In the genomic region with DNA sequence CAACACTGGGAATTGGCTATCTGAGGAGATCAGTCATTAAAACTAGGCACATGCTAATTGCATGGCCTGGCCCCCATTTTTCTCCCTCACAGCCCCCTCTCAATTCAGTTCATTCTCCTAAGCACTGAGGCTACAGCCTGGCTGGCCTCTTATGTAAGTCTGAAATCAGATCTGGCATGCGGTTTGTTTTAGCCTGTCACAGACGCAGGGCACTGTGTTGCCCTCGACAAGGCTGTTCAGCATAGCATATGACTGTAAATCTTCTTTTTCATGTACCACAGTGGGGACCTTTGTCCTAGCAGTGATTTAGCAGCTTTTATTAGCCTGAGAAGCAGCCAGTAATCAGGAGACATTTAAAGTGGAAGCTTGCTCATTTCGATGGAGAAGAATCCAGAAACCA, we compare ENCODE assay signal across 18 cellular contexts. TPM values are rescaled to one million over a fixed set of nuclear protein-coding genes. Genes with fewer than 3 reads are reported as not detected.
DNase-seq lines count a peak whose midpoint lies in the region; TF ChIP-seq lines count a peak whose summit lies in the region.
"Had no signal": no experiment of that assay in that cellular context is flagged by ENCODE, and none has a peak within 500 bp of the region (broad histone marks: within the 10 kb centered on the region; RNA-seq: fewer than 3 reads in every experiment).

No MANE protein-coding gene starts in this region.

- peak overlapping the region; percentile 44 for H2AFZ ChIP-seq in mammary epithelial cell (ENCODE audit: low read depth, low read length)
- no peak overlapping the region for H2AFZ ChIP-seq in neural progenitor cell (replicated peaks)

- no peaks in the 10 kb centered on the region for H3K9me3 ChIP-seq in mammary epithelial cell (replicated peaks; ENCODE audit: insufficient read depth, low read length)
- H3K9me3 ChIP-seq in neural progenitor cell (ENCODE audit: low read depth), result no peaks in the 10 kb centered on the region
- H3K9me3 ChIP-seq: tibial nerve had no signal

- POLR2A ChIA-PET in MCF 10A (lab: Yijun Ruan, JAX), result interaction anchor here (0.6 kb wide), 2 partner anchors 1033 to 1968 kb away, joined by 3 to 4 read pairs; no protein-coding TSS in a partner anchor
- POLR2A ChIA-PET in activated CD4-positive, alpha-beta memory T cell treated with anti-CD3 and anti-CD28 coated beads, Interleukin-2, amount 10 ng/mL, durations not matched to agents 7 days and 5 days (lab: Charles Lee), result no interaction called here

- H3K36me3 ChIP-seq in mammary epithelial cell (ENCODE audit: insufficient read depth, low read length) (no peaks in the 10 kb centered on the region), neural progenitor cell (no peaks in the 10 kb centered on the region)
- H3K36me3 ChIP-seq: tibial nerve had no signal

- in situ Hi-C loops in mammary epithelial cell (cut with MboI; ENCODE audit: low sequenced_read_pairs in 2 of 2), result loop anchor here in 1 of 2 donors (25.0 kb wide), 1 partner anchor 168 kb away; no protein-coding TSS in a partner anchor

- H3K4me2 ChIP-seq in mammary epithelial cell (ENCODE audit: insufficient read depth, low read depth, low read length) (no peak overlapping the region), neural progenitor cell (no peak overlapping the region)

- H3K9ac ChIP-seq in mammary epithelial cell (ENCODE audit: insufficient read depth, low read length) (no peak overlapping the region), neural progenitor cell (no peak overlapping the region)

- no peaks in the 10 kb centered on the region for H3F3A ChIP-seq in neural progenitor cell (ENCODE audit: low read depth)

- no peaks in the 10 kb centered on the region for H3K36me3 Mint-ChIP-seq in MCF 10A (ENCODE audit: insufficient read depth, unreplicated experiment)
- H3K36me3 Mint-ChIP-seq in nephron progenitor cell (ENCODE audit: low read depth), result no peaks in the 10 kb centered on the region
- no peaks in the 10 kb centered on the region for H3K36me3 Mint-ChIP-seq in activated CD4-positive, alpha-beta memory T cell treated with anti-CD3 and anti-CD28 coated beads, Interleukin-2, amount 10 ng/mL, durations not matched to agents 7 days and 5 days (ENCODE audit: low read depth)
- no peaks in the 10 kb centered on the region for H3K36me3 Mint-ChIP-seq in neural progenitor cell
- H3K36me3 Mint-ChIP-seq: CD14-positive monocyte had no signal

- BruUV-seq in mammary epithelial cell (replicated peaks; lab: Mats Ljungman, UMichigan) (no TSS peak), MCF 10A (replicated peaks; lab: Mats Ljungman, UMichigan) (no TSS peak)

- WGBS in mammary epithelial cell (ENCODE audit: low coverage, missing lambda C conversion rate), result 67% methylated on average over 4 of the region's 4 CpGs

- H3K9me3 Mint-ChIP-seq in MCF 10A (ENCODE audit: unreplicated experiment), result no peaks in the 10 kb centered on the region
- H3K9me3 Mint-ChIP-seq in nephron progenitor cell, result no peaks in the 10 kb centered on the region
- no peaks in the 10 kb centered on the region for H3K9me3 Mint-ChIP-seq in activated CD4-positive, alpha-beta memory T cell treated with anti-CD3 and anti-CD28 coated beads, Interleukin-2, amount 10 ng/mL, durations not matched to agents 7 days and 5 days
- H3K9me3 Mint-ChIP-seq in neural progenitor cell, result no peaks in the 10 kb centered on the region
- H3K9me3 Mint-ChIP-seq: activated CD8-positive, alpha-beta T cell treated with anti-CD3 and anti-CD28 coated beads for 36 hours; H9 had no signal

- DNase-seq in mammary epithelial cell (no peak), MCF 10A (ENCODE audit: unreplicated experiment) (no peak), dorsolateral prefrontal cortex (peak in 3 of 10 donors; percentile 24 to 48 (median 45)), nephron progenitor cell (peak; percentile 20), iPS-NIHi7 (ENCODE audit: extremely low spot score) (no peak), iPS-NIHi11 (ENCODE audit: low spot score) (no peak), neural progenitor cell (ENCODE audit: low spot score) (no peak)
- no peak for DNase-seq in activated CD4-positive, alpha-beta memory T cell treated with anti-CD3 and anti-CD28 coated beads, Interleukin-2, amount 10 ng/mL, durations not matched to agents 7 days and 5 days
- DNase-seq: activated CD8-positive, alpha-beta T cell treated with anti-CD3 and anti-CD28 coated beads for 36 hours; DMS153; foreskin melanocyte; H9; NCI-H1694 treated with DMSO at 0.1 percent for 48 hours; SW 1271 had no signal

- H3K4me3 ChIP-seq in mammary epithelial cell (replicated peaks in 1 of 3; ENCODE audit: insufficient read depth in 1 of 3, low read depth in 2 of 3, low read length in 3 of 3) (no peak overlapping the region), dorsolateral prefrontal cortex (peak overlapping the region in 46 of 59 donors; percentile 2 to 55 (median 27)), neural progenitor cell (no peak overlapping the region)
- H3K4me3 ChIP-seq: tibial nerve had no signal

- H3K4me1 Mint-ChIP-seq in MCF 10A (ENCODE audit: insufficient read depth, unreplicated experiment) (no peaks in the 10 kb centered on the region), nephron progenitor cell (peaks cover 16% of the 10 kb centered on the region), neural progenitor cell (peaks cover 2% of the 10 kb centered on the region)
- H3K4me1 Mint-ChIP-seq in activated CD4-positive, alpha-beta memory T cell treated with anti-CD3 and anti-CD28 coated beads, Interleukin-2, amount 10 ng/mL, durations not matched to agents 7 days and 5 days, result peaks cover 3% of the 10 kb centered on the region

- peaks cover 69% of the 10 kb centered on the region for H3K27me3 Mint-ChIP-seq in MCF 10A (ENCODE audit: insufficient read depth, unreplicated experiment)
- H3K27me3 Mint-ChIP-seq in nephron progenitor cell (ENCODE audit: low read depth, poor library complexity), result no peaks in the 10 kb centered on the region
- peaks cover 6% of the 10 kb centered on the region for H3K27me3 Mint-ChIP-seq in activated CD4-positive, alpha-beta memory T cell treated with anti-CD3 and anti-CD28 coated beads, Interleukin-2, amount 10 ng/mL, durations not matched to agents 7 days and 5 days
- H3K27me3 Mint-ChIP-seq in neural progenitor cell (ENCODE audit: insufficient read depth, low read depth), result no peaks in the 10 kb centered on the region

- H3K79me2 ChIP-seq in mammary epithelial cell (ENCODE audit: insufficient read depth, low read length), result no peaks in the 10 kb centered on the region
- H3K79me2 ChIP-seq in neural progenitor cell (ENCODE audit: low read depth), result no peaks in the 10 kb centered on the region

- dilution Hi-C loops in mammary epithelial cell (cut with HindIII; ENCODE audit: low sequenced_read_pairs), result no loop called here

- CTCF ChIA-PET in mammary epithelial cell (lab: Charles Lee; ENCODE audit: low non-redundant PET), result no interaction called here
- CTCF ChIA-PET in MCF 10A (lab: Yijun Ruan, JAX), result interaction anchor here (0.6 to 0.7 kb wide), 3 partner anchors 15 to 1022 kb away, joined by 3 to 4 read pairs (median 3); no protein-coding TSS in a partner anchor
- CTCF ChIA-PET in activated CD4-positive, alpha-beta memory T cell treated with anti-CD3 and anti-CD28 coated beads, Interleukin-2, amount 10 ng/mL, durations not matched to agents 7 days and 5 days (lab: Charles Lee), result no interaction called here

- H4K20me1 ChIP-seq in mammary epithelial cell (ENCODE audit: insufficient read depth, low read length) (no peaks in the 10 kb centered on the region), neural progenitor cell (ENCODE audit: low read depth) (no peaks in the 10 kb centered on the region)

- H3K27me3 ChIP-seq in mammary epithelial cell (ENCODE audit: insufficient read depth, low read length) (no peaks in the 10 kb centered on the region), dorsolateral prefrontal cortex (no peaks in the 10 kb centered on the region), neural progenitor cell (no peaks in the 10 kb centered on the region)
- H3K27me3 ChIP-seq: tibial nerve had no signal

- intact Hi-C loops in mammary epithelial cell (cut with micrococcal nuclease), result no loop called here
- intact Hi-C loops in MCF 10A (cut with micrococcal nuclease), result no loop called here
- intact Hi-C loops in dorsolateral prefrontal cortex (cut with DNase I), result no loop called here

- TF ChIP-seq CTCF in mammary epithelial cell (conservative IDR thresholded peaks at IDR 0.05 in 1 of 2, IDR thresholded peaks at IDR 0.05 in 1 of 2; ENCODE audit: extremely low read depth in 1 of 2, insufficient read depth in 1 of 2, low read depth in 1 of 2, low read length in 2 of 2), result no peak
- TF ChIP-seq CTCF in MCF 10A (IDR thresholded peaks at IDR 0.05; ENCODE audit: unreplicated experiment), result no peak
- TF ChIP-seq CTCF in dorsolateral prefrontal cortex (IDR thresholded peaks at IDR 0.05 in 54 of 56, conservative IDR thresholded peaks at IDR 0.05 in 2 of 56; ENCODE audit: low read depth in 1 of 56, partially characterized antibody in 56 of 56), result peak in 1 of 56 donors; percentile 6
- no peak for TF ChIP-seq CTCF in nephron progenitor cell (IDR thresholded peaks at IDR 0.05)
- no peak for TF ChIP-seq CTCF in neural progenitor cell (IDR thresholded peaks at IDR 0.05)

- H3K4me3 Mint-ChIP-seq in MCF 10A (ENCODE audit: unreplicated experiment) (no peak overlapping the region), nephron progenitor cell (no peak overlapping the region), neural progenitor cell (no peak overlapping the region)
- H3K4me3 Mint-ChIP-seq in activated CD4-positive, alpha-beta memory T cell treated with anti-CD3 and anti-CD28 coated beads, Interleukin-2, amount 10 ng/mL, durations not matched to agents 7 days and 5 days, result no peak overlapping the region
- H3K4me3 Mint-ChIP-seq: activated CD8-positive, alpha-beta T cell treated with anti-CD3 and anti-CD28 coated beads for 36 hours; CD14-positive monocyte; H9 had no signal

- H3K4me1 ChIP-seq in mammary epithelial cell (ENCODE audit: insufficient read depth, low read length), result peaks cover 18% of the 10 kb centered on the region
- peaks cover 6% of the 10 kb centered on the region for H3K4me1 ChIP-seq in neural progenitor cell

- no peak overlapping the region for H3K27ac Mint-ChIP-seq in MCF 10A (ENCODE audit: low read depth, unreplicated experiment)
- H3K27ac Mint-ChIP-seq in nephron progenitor cell, result peak overlapping the region; percentile 16
- no peak overlapping the region for H3K27ac Mint-ChIP-seq in activated CD4-positive, alpha-beta memory T cell treated with anti-CD3 and anti-CD28 coated beads, Interleukin-2, amount 10 ng/mL, durations not matched to agents 7 days and 5 days
- no peak overlapping the region for H3K27ac Mint-ChIP-seq in neural progenitor cell
- H3K27ac Mint-ChIP-seq: activated CD8-positive, alpha-beta T cell treated with anti-CD3 and anti-CD28 coated beads for 36 hours; CD14-positive monocyte had no signal

- H3K27ac ChIP-seq in mammary epithelial cell (ENCODE audit: insufficient read depth, low read depth, low read length), result no peak overlapping the region
- H3K27ac ChIP-seq in dorsolateral prefrontal cortex, result peak overlapping the region in 54 of 59 donors; percentile 10 to 85 (median 59)
- no peak overlapping the region for H3K27ac ChIP-seq in neural progenitor cell
- H3K27ac ChIP-seq: VCaP had no signal

RNA-seq across cellular contexts. Expression of gene RORB, which starts 57.9 kb away (rescaled TPM):
- total RNA-seq in mammary epithelial cell (under 1 TPM; 0.17 to 0.19 TPM), MCF 10A (2022) (not detected in 2 replicates), dorsolateral prefrontal cortex (100 to 1,000 TPM in 1 of 120 experiments, 10 to 100 TPM in 119; 17.7 to 126 (median 52.6) TPM), neural progenitor cell (ENCODE audit: low replicate concordance) (2.5 and 4.2 TPM in 2 replicates)
- polyA plus RNA-seq in mammary epithelial cell, result 0.05 TPM
- not detected for polyA minus RNA-seq in mammary epithelial cell
- total RNA-seq in activated CD4-positive, alpha-beta memory T cell treated with anti-CD3 and anti-CD28 coated beads, Interleukin-2, amount 10 ng/mL, durations not matched to agents 7 days and 5 days, result under 1 TPM; 0.13 to 0.18 TPM
- total RNA-seq: chondrocyte had no signal
- polyA plus RNA-seq: CD14-positive monocyte had no signal

Comparison
In these comparisons a context has a peak if more than half of its experiments do, and no peak if none do; other contexts are left out.
1. H3K27ac ChIP-seq: peak in dorsolateral prefrontal cortex (54 of 59); none in mammary epithelial cell (single experiment) and neural progenitor cell (single experiment).
2. H3K4me3 ChIP-seq: peak in dorsolateral prefrontal cortex (46 of 59); none in mammary epithelial cell (0 of 3) and neural progenitor cell (single experiment).